In the genomic region with DNA sequence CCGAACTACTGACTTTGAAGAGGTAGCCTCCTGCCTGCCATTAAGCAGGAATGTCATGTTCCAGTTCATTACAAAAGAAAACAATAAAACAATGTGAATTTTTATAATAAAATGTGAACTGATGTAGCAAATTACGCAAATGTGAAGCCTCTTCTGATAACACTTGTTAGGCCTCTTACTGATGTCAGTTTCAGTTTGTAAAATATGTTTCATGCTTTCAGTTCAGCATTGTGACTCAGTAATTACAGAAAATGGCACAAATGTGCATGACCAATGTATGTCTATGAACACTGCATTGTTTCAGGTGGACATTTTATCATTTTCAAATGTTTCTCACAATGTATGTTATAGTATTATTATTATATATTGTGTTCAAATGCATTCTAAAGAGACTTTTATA, we compare ENCODE assay signal across 8 cellular contexts.
DNase-seq lines count a peak whose midpoint lies in the region; ATAC-seq, FAIRE-seq and TF ChIP-seq lines count a peak whose summit lies in the region.

No MANE protein-coding gene starts in this region.

- ATAC-seq in left cardiac atrium (no peak), HG03139 (IDR thresholded peaks at IDR 0.05; ENCODE audit: unreplicated experiment) (peak; percentile 32)

- peak overlapping the region; percentile 31 to 71 for H3K27ac ChIP-seq in right atrium auricular region
- peak overlapping the region; percentile 86 for H3K27ac ChIP-seq in angular gyrus (ENCODE audit: low read depth, low read length)

- no peaks in the 10 kb centered on the region for H3K9me3 ChIP-seq in right atrium auricular region

- no peak for FAIRE-seq in HTR-8/SVneo (lab: Jason Lieb, UNC)

- H3K4me1 ChIP-seq in right atrium auricular region, result peaks cover 0 to 53% of the 10 kb centered on the region in 2 donors

- H3K36me3 ChIP-seq in right atrium auricular region, result peaks cover 22% of the 10 kb centered on the region

- intact Hi-C loops in left cardiac atrium (cut with DNase I), result loop anchor here in 1 of 2 donors (10.0 kb wide), 1 partner anchor 61 kb away; no protein-coding TSS in a partner anchor

- no peak overlapping the region for H3K4me3 ChIP-seq in right atrium auricular region

- no peak for DNase-seq in right atrium auricular region (ENCODE audit: low spot score)
- no peak for DNase-seq in left cardiac atrium
- DNase-seq in NCI-H1436 treated with DMSO at 0.1 percent for 48 hours (lab: John Stamatoyannopoulos, UW), result no peak
- no peak for DNase-seq in NCI-H524 (lab: John Stamatoyannopoulos, UW)
- no peak for DNase-seq in NCI-H1105 treated with DMSO at 0.1 percent for 48 hours (lab: John Stamatoyannopoulos, UW)
- DNase-seq in HTR-8/SVneo (ENCODE audit: insufficient read length, low spot score), result no peak

- TF ChIP-seq CTCF in right atrium auricular region (IDR thresholded peaks at IDR 0.05), result no peak

- no peaks in the 10 kb centered on the region for H3K27me3 ChIP-seq in right atrium auricular region
